Comparison of ENCODE assay signal across 18 cellular contexts in the genomic region with DNA sequence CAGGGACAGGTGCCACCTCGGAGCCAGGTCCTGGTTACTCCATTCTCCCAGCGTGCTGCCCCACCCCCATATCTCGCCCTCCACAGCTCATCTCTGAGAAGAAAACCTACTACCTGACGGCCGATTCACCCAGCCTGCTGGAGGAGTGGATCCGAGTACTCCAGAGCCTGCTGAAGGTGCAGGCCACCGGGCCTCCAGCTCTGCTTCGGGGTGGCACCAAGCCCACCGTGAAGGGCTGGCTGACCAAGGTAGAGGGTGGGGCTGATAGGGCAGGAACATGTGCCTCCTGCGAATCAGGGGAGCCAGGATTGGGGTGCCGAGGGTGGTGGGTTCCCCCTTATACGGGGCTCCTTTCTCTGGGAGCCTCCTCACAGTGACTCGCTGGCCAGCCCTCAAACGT. TPM values are rescaled to one million over a fixed set of nuclear protein-coding genes. Genes with fewer than 3 reads are reported as not detected.
DNase-seq lines count a peak whose midpoint lies in the region; ATAC-seq, FAIRE-seq and TF ChIP-seq lines count a peak whose summit lies in the region.
"Had no signal": no experiment of that assay in that cellular context is flagged by ENCODE, and none has a peak within 500 bp of the region (broad histone marks: within the 10 kb centered on the region; RNA-seq: fewer than 3 reads in every experiment).

No MANE protein-coding gene starts in this region.

- H3K4me1 Mint-ChIP-seq in natural killer cell treated with Interleukin-12 subunit alpha and Interleukin-12 subunit beta and Interleukin-15 and Interleukin-18, amount 100 ng/mL, for 72 hours (ENCODE audit: low read depth in 2 of 2), result peaks cover 0 to 8% of the 10 kb centered on the region in 2 donors
- H3K4me1 Mint-ChIP-seq in natural killer cell, result peaks cover 11 to 13% of the 10 kb centered on the region in 2 donors
- H3K4me1 Mint-ChIP-seq: B cell had no signal

- no peaks in the 10 kb centered on the region for H3K36me3 Mint-ChIP-seq in natural killer cell treated with Interleukin-12 subunit alpha and Interleukin-12 subunit beta and Interleukin-15 and Interleukin-18, amount 100 ng/mL, for 72 hours
- no peaks in the 10 kb centered on the region for H3K36me3 Mint-ChIP-seq in natural killer cell
- H3K36me3 Mint-ChIP-seq: CD8-positive, alpha-beta T cell had no signal

- no peaks in the 10 kb centered on the region for H3K27me3 ChIP-seq in lower lobe of right lung (ENCODE audit: low read depth)
- H3K27me3 ChIP-seq: BLaER1 treated with 17β-estradiol and CSF1 and Interleukin-3, amounts not matched to agents 10 nM and 100 nM had no signal

- intact Hi-C loops in natural killer cell (cut with micrococcal nuclease), result no loop called here
- intact Hi-C loops in lower lobe of right lung (cut with DNase I), result no loop called here
- intact Hi-C loops in sciatic nerve (cut with DNase I), result loop anchor here (5.0 kb wide), 1 partner anchor 147 kb away; no protein-coding TSS in a partner anchor

- no peak overlapping the region for H3K4me3 Mint-ChIP-seq in natural killer cell treated with Interleukin-12 subunit alpha and Interleukin-12 subunit beta and Interleukin-15 and Interleukin-18, amount 100 ng/mL, for 72 hours
- H3K4me3 Mint-ChIP-seq in natural killer cell, result no peak overlapping the region
- H3K4me3 Mint-ChIP-seq: B cell; CD8-positive, alpha-beta T cell; GM23338 had no signal

- H3K4me3 ChIP-seq in lower lobe of right lung, result no peak overlapping the region
- H3K4me3 ChIP-seq: BLaER1 treated with 17β-estradiol and CSF1 and Interleukin-3, amounts not matched to agents 10 nM and 100 nM; GM23338 had no signal

- H3K4me1 ChIP-seq in lower lobe of right lung, result no peaks in the 10 kb centered on the region

- H3K27me3 Mint-ChIP-seq in natural killer cell treated with Interleukin-12 subunit alpha and Interleukin-12 subunit beta and Interleukin-15 and Interleukin-18, amount 100 ng/mL, for 72 hours, result peaks cover 7 to 8% of the 10 kb centered on the region in 2 donors
- H3K27me3 Mint-ChIP-seq in natural killer cell (ENCODE audit: low read depth in 2 of 2), result peaks cover 0 to 9% of the 10 kb centered on the region in 2 donors

- FAIRE-seq in urothelium cell line (lab: Jason Lieb, UNC), result peak; percentile 30
- FAIRE-seq: H54, HepG2 had no signal

- DNase-seq in natural killer cell treated with Interleukin-12 subunit alpha and Interleukin-12 subunit beta and Interleukin-15 and Interleukin-18, amount 100 ng/mL, for 72 hours (ENCODE audit: low spot score), result peak; percentile 41
- DNase-seq in natural killer cell (no peak), lower lobe of right lung (peak; percentile 26), sciatic nerve (ENCODE audit: low spot score) (peak; percentile 45), urothelium cell line (ENCODE audit: low spot score) (no peak), NCI-H2171 (lab: John Stamatoyannopoulos, UW) (no peak)
- DNase-seq in activated CD4-positive, alpha-beta T cell treated with anti-CD3 and anti-CD28 coated beads for 4 hours, result no peak
- DNase-seq in stimulated activated naive CD4-positive, alpha-beta T cell (lab: John Stamatoyannopoulos, UW), result no peak
- DNase-seq: Calu3; CD8-positive, alpha-beta T cell; GF-D8; HCEC 1CT had no signal

- H3K9me3 Mint-ChIP-seq in natural killer cell treated with Interleukin-12 subunit alpha and Interleukin-12 subunit beta and Interleukin-15 and Interleukin-18, amount 100 ng/mL, for 72 hours, result no peaks in the 10 kb centered on the region
- H3K9me3 Mint-ChIP-seq in natural killer cell, result no peaks in the 10 kb centered on the region
- H3K9me3 Mint-ChIP-seq: CD8-positive, alpha-beta T cell; GM23338 had no signal

- ATAC-seq in natural killer cell treated with Interleukin-12 subunit alpha and Interleukin-12 subunit beta and Interleukin-15 and Interleukin-18, amount 100 ng/mL, for 72 hours, result no peak
- ATAC-seq in natural killer cell (no peak), lower lobe of right lung (no peak), sciatic nerve (no peak)
- ATAC-seq: CD8-positive, alpha-beta T cell; GM23338; HepG2 had no signal

- no peak overlapping the region for H3K27ac Mint-ChIP-seq in natural killer cell treated with Interleukin-12 subunit alpha and Interleukin-12 subunit beta and Interleukin-15 and Interleukin-18, amount 100 ng/mL, for 72 hours
- no peak overlapping the region for H3K27ac Mint-ChIP-seq in natural killer cell
- H3K27ac Mint-ChIP-seq: B cell; CD8-positive, alpha-beta T cell; GM23338 had no signal

- H3K36me3 ChIP-seq in lower lobe of right lung, result no peaks in the 10 kb centered on the region
- H3K36me3 ChIP-seq: BLaER1 treated with 17β-estradiol and CSF1 and Interleukin-3, amounts not matched to agents 10 nM and 100 nM had no signal

- no peaks in the 10 kb centered on the region for H3K9me3 ChIP-seq in lower lobe of right lung
- H3K9me3 ChIP-seq: BLaER1 treated with 17β-estradiol and CSF1 and Interleukin-3, amounts not matched to agents 10 nM and 100 nM had no signal

- TF ChIP-seq CTCF in natural killer cell (IDR thresholded peaks at IDR 0.05) (no peak), lower lobe of right lung (IDR thresholded peaks at IDR 0.05) (no peak)

- H3K27ac ChIP-seq in lower lobe of right lung, result no peak overlapping the region
- H3K27ac ChIP-seq: BLaER1 treated with 17β-estradiol and CSF1 and Interleukin-3, amounts not matched to agents 10 nM and 100 nM; HL-60 had no signal

RNA-seq across cellular contexts. Expression of gene PIGH, which starts 25.9 kb away (rescaled TPM):
- 10 to 100 TPM; 30.1 to 37.4 TPM for total RNA-seq in natural killer cell treated with Interleukin-12 subunit alpha and Interleukin-12 subunit beta and Interleukin-15 and Interleukin-18, amount 100 ng/mL, for 72 hours
- total RNA-seq in natural killer cell (10 to 100 TPM; 50.9 to 56.0 (median 54.5) TPM), lower lobe of right lung (17.2 TPM), sciatic nerve (21.6 TPM)

RNA-seq across cellular contexts. Expression of gene PLEKHH1, which starts 41.1 kb away (rescaled TPM):
- 1 to 10 TPM; 1.2 to 1.9 TPM for total RNA-seq in natural killer cell treated with Interleukin-12 subunit alpha and Interleukin-12 subunit beta and Interleukin-15 and Interleukin-18, amount 100 ng/mL, for 72 hours
- total RNA-seq in natural killer cell, result not detected
- total RNA-seq in lower lobe of right lung, result 4.6 TPM
- 6.1 TPM for total RNA-seq in sciatic nerve

RNA-seq across cellular contexts. Expression of gene ARG2, which starts 45.6 kb away (rescaled TPM):
- total RNA-seq in natural killer cell treated with Interleukin-12 subunit alpha and Interleukin-12 subunit beta and Interleukin-15 and Interleukin-18, amount 100 ng/mL, for 72 hours, result 1 to 10 TPM; 4.3 to 8.0 TPM
- 1 to 10 TPM; 1.2 to 7.4 (median 1.4) TPM for total RNA-seq in natural killer cell
- 0.77 TPM for total RNA-seq in lower lobe of right lung
- total RNA-seq in sciatic nerve, result 2.8 TPM

Comparison
In these comparisons a context has a peak if more than half of its experiments do, and no peak if none do; other contexts are left out.
1. DNase-seq: peak in natural killer cell treated with Interleukin-12 subunit alpha and Interleukin-12 subunit beta and Interleukin-15 and Interleukin-18, amount 100 ng/mL, for 72 hours (single experiment), lower lobe of right lung (single experiment) and sciatic nerve (single experiment); none in natural killer cell (single experiment), urothelium cell line (single experiment), activated CD4-positive, alpha-beta T cell treated with anti-CD3 and anti-CD28 coated beads for 4 hours (0 of 2), NCI-H2171 (single experiment) and stimulated activated naive CD4-positive, alpha-beta T cell (0 of 6).